8 cellular contexts compared by ENCODE assay signal in the genomic region with DNA sequence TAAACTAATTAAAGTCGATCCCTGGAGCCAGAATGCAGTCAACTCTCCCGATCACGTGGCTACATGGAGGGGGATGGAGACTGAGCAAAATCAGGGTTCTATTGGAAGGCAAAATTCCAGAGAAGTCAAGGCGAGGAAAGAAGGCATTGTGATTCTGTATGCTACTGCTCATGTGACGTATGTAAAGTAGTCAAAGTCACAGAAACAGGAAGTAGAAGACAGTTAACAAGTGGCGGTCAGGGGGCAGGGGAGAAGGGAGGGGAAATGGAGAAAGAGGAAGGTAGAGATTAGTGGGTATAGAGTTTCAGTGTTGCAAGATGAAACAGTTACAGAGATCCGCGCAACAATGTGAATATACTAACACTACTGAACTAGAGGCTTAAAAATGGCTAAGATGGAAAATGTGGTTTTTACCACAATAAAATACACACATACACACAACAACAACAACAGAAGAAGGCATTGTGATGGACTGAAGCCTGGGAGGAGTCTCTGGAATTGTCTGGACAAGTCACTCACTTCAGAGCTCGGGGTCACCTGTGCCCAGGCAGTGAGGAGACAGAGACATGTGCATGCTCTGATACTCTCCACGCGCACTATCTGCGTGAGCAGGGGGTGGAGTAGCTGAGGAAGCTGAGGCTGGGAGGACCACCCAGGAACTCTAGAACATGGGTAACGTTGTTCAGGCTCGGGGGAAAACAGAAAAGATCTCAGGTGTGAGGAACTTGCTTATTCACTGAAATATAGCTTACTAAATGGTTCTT.
DNase-seq lines count a peak whose midpoint lies in the region; ATAC-seq, FAIRE-seq and TF ChIP-seq lines count a peak whose summit lies in the region.

No MANE protein-coding gene starts in this region.

- DNase-seq in activated CD4-positive, alpha-beta T cell treated with anti-CD3 and anti-CD28 coated beads for 48 hours, result peak; percentile 12
- DNase-seq in activated CD4-positive, alpha-beta T cell treated with anti-CD3 and anti-CD28 coated beads, Interleukin-2, amount 50 U/mL, for 1 hour, result no peak
- peak; percentile 93 for DNase-seq in NB4 (ENCODE audit: low read depth)
- no peak for DNase-seq in type B pancreatic cell (ENCODE audit: extremely low spot score, unreplicated experiment)
- DNase-seq in frontal cortex (ENCODE audit: low spot score in 2 of 2), result no peak
- no peak for DNase-seq in SK-N-DZ (ENCODE audit: low spot score)

- H3K4me3 Mint-ChIP-seq in type B pancreatic cell, result no peak overlapping the region

- peaks cover 12% of the 10 kb centered on the region for H3K36me3 Mint-ChIP-seq in type B pancreatic cell

- ATAC-seq in HG02623 (IDR thresholded peaks at IDR 0.05; ENCODE audit: unreplicated experiment) (peak; percentile 94), gastroesophageal sphincter (peak; percentile 71)

- H3K4me1 Mint-ChIP-seq in type B pancreatic cell (ENCODE audit: unreplicated experiment), result peaks cover 7% of the 10 kb centered on the region

- H3K9me3 ChIP-seq in gastroesophageal sphincter, result no peaks in the 10 kb centered on the region

- no peak overlapping the region for H3K27ac ChIP-seq in gastroesophageal sphincter

- no peaks in the 10 kb centered on the region for H3K4me1 ChIP-seq in gastroesophageal sphincter

- FAIRE-seq in frontal cortex (lab: Jason Lieb, UNC), result no peak

- H3K27me3 Mint-ChIP-seq in type B pancreatic cell, result no peaks in the 10 kb centered on the region

- H3K27ac Mint-ChIP-seq in type B pancreatic cell, result no peak overlapping the region

- no peak for TF ChIP-seq CTCF in NB4 (IDR thresholded peaks at IDR 0.05; ENCODE audit: low read depth, low read length)
- no peak for TF ChIP-seq CTCF in gastroesophageal sphincter (IDR thresholded peaks at IDR 0.05)
- no peak for TF ChIP-seq CTCF in type B pancreatic cell (conservative IDR thresholded peaks at IDR 0.05)

- H3K36me3 ChIP-seq in gastroesophageal sphincter, result peaks cover 0 to 75% of the 10 kb centered on the region in 2 donors

- no peaks in the 10 kb centered on the region for H3K9me3 Mint-ChIP-seq in type B pancreatic cell

- WGBS in gastroesophageal sphincter (ENCODE audit: low coverage in 1 of 2), 2 donors, result 68 to 81% methylated on average over 9 to 13 of the region's 14 CpGs

- TF ChIP-seq EP300 in gastroesophageal sphincter (IDR thresholded peaks at IDR 0.05), result no peak

- H3K27me3 ChIP-seq in gastroesophageal sphincter, result no peaks in the 10 kb centered on the region

- TF ChIP-seq POLR2A in NB4 (IDR thresholded peaks at IDR 0.05; ENCODE audit: extremely low read depth, insufficient read length) (no peak), gastroesophageal sphincter (IDR thresholded peaks at IDR 0.05) (no peak)

- no peak overlapping the region for H3K4me3 ChIP-seq in NB4 (ENCODE audit: low read depth, low read length)
- no peak overlapping the region for H3K4me3 ChIP-seq in gastroesophageal sphincter

Comparison
In these comparisons a context has a peak if more than half of its experiments do, and no peak if none do; other contexts are left out.
1. DNase-seq: peak in activated CD4-positive, alpha-beta T cell treated with anti-CD3 and anti-CD28 coated beads for 48 hours (single experiment) and NB4 (single experiment); none in activated CD4-positive, alpha-beta T cell treated with anti-CD3 and anti-CD28 coated beads, Interleukin-2, amount 50 U/mL, for 1 hour (single experiment), type B pancreatic cell (single experiment), frontal cortex (0 of 2) and SK-N-DZ (single experiment).